8 cellular contexts compared by ENCODE assay signal in the genomic region with DNA sequence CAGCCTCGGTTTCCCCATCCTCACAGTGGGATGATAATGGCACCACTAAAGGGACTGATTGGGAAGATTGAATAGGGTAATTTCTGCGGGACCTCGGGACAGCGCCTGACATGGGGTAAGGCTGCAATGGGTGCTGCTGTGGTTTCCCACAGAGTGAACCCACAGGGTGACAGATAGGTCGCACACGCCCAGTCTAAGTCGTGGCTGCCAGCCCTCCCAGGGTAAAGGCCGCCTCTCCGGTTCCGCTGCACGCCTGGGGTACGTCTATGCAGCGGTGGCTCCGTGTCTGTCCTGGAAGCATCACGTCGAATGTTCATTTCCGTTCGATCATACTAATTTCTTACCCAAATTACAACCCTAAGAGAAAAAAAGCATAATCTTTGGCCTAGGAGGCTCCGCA. TPM values are rescaled to one million over a fixed set of nuclear protein-coding genes. Genes with fewer than 3 reads are reported as not detected.
A peak's percentile ranks its signal among the peaks of the same experiment; 100 is the strongest.
DNase-seq lines count a peak whose midpoint lies in the region; ATAC-seq and TF ChIP-seq lines count a peak whose summit lies in the region.

No MANE protein-coding gene starts in this region.

- no peaks in the 10 kb centered on the region for H3K36me3 Mint-ChIP-seq in activated T-cell treated with anti-CD3 and anti-CD28 coated beads, Interleukin-2, amount 50 U/mL, for 4 hours (ENCODE audit: insufficient read depth)

- peak overlapping the region; percentile 73 for H3K4me3 Mint-ChIP-seq in activated T-cell treated with anti-CD3 and anti-CD28 coated beads, Interleukin-2, amount 50 U/mL, for 4 hours
- H3K4me3 Mint-ChIP-seq in stimulated activated naive CD8-positive, alpha-beta T cell treated with anti-CD3 and anti-CD28 coated beads, Interleukin-15, amount 100 ng/mL, for 72 hours: peak overlapping the region; percentile 72 to 76

- H3K27ac Mint-ChIP-seq in stimulated activated naive CD8-positive, alpha-beta T cell treated with anti-CD3 and anti-CD28 coated beads, Interleukin-15, amount 100 ng/mL, for 72 hours: no peak overlapping the region

- peaks cover 44% of the 10 kb centered on the region for H3K27me3 Mint-ChIP-seq in activated T-cell treated with anti-CD3 and anti-CD28 coated beads, Interleukin-2, amount 50 U/mL, for 4 hours (ENCODE audit: low read depth)
- H3K27me3 Mint-ChIP-seq in stimulated activated naive CD8-positive, alpha-beta T cell treated with anti-CD3 and anti-CD28 coated beads, Interleukin-15, amount 100 ng/mL, for 72 hours: peaks cover 60% of the 10 kb centered on the region

- TF ChIP-seq CTCF in GM20000 (IDR thresholded peaks at IDR 0.05; ENCODE audit: extremely low read depth, missing control alignments): no peak

- H3K9me3 Mint-ChIP-seq in activated T-cell treated with anti-CD3 and anti-CD28 coated beads, Interleukin-2, amount 50 U/mL, for 4 hours: no peaks in the 10 kb centered on the region
- H3K9me3 Mint-ChIP-seq in stimulated activated naive CD8-positive, alpha-beta T cell treated with anti-CD3 and anti-CD28 coated beads, Interleukin-15, amount 100 ng/mL, for 72 hours: no peaks in the 10 kb centered on the region

- H3K9me3 ChIP-seq in iPS-18c (ENCODE audit: control insufficient read depth, insufficient read depth, low read length): no peaks in the 10 kb centered on the region

- peaks cover 36% of the 10 kb centered on the region for H3K4me1 Mint-ChIP-seq in activated T-cell treated with anti-CD3 and anti-CD28 coated beads, Interleukin-2, amount 50 U/mL, for 4 hours (ENCODE audit: low read depth)
- peaks cover 51% of the 10 kb centered on the region for H3K4me1 Mint-ChIP-seq in stimulated activated naive CD8-positive, alpha-beta T cell treated with anti-CD3 and anti-CD28 coated beads, Interleukin-15, amount 100 ng/mL, for 72 hours

- H3K4me3 ChIP-seq in iPS-18c (ENCODE audit: insufficient read depth, low read depth, low read length): peak overlapping the region; percentile 68

- ATAC-seq in activated T-cell treated with anti-CD3 and anti-CD28 coated beads, Interleukin-2, amount 50 U/mL, for 4 hours: peak; percentile 35 to 38
- peak; percentile 34 for ATAC-seq in stimulated activated naive CD8-positive, alpha-beta T cell treated with anti-CD3 and anti-CD28 coated beads, Interleukin-15, amount 100 ng/mL, for 72 hours
- ATAC-seq in GM21515 (IDR thresholded peaks at IDR 0.05; ENCODE audit: unreplicated experiment): no peak

- DNase-seq in NCI-H748 (lab: John Stamatoyannopoulos, UW; ENCODE audit: unreplicated experiment) (peak; percentile 58), NCI-H748 treated with DMSO at 0.1 percent for 48 hours (lab: John Stamatoyannopoulos, UW) (no peak), NCI-H1105 treated with DMSO at 0.1 percent for 48 hours (lab: John Stamatoyannopoulos, UW) (no peak), GM20000 (ENCODE audit: low spot score) (no peak)
- DNase-seq in activated T-cell treated with anti-CD3 and anti-CD28 coated beads, Interleukin-2, amount 50 U/mL, for 4 hours: peak; percentile 15
- DNase-seq in stimulated activated naive CD8-positive, alpha-beta T cell treated with anti-CD3 and anti-CD28 coated beads, Interleukin-15, amount 100 ng/mL, for 72 hours: no peak

RNA-seq across cellular contexts. Expression of a gene that starts 0.6 kb away (rescaled TPM):
- total RNA-seq in activated T-cell treated with anti-CD3 and anti-CD28 coated beads, Interleukin-2, amount 50 U/mL, for 4 hours: not detected

RNA-seq across cellular contexts. Expression of a gene that starts 4.0 kb away (rescaled TPM):
- 10 to 100 TPM; 24.9 to 27.7 (median 26.1) TPM for total RNA-seq in activated T-cell treated with anti-CD3 and anti-CD28 coated beads, Interleukin-2, amount 50 U/mL, for 4 hours

RNA-seq across cellular contexts. Expression of a gene that starts 55.9 kb away (rescaled TPM):
- total RNA-seq in activated T-cell treated with anti-CD3 and anti-CD28 coated beads, Interleukin-2, amount 50 U/mL, for 4 hours: 10 to 100 TPM; 31.9 to 34.0 (median 33.9) TPM

Comparison
In these comparisons a context has a peak if more than half of its experiments do, and no peak if none do; other contexts are left out.
1. DNase-seq: peak in NCI-H748 (single experiment) and activated T-cell treated with anti-CD3 and anti-CD28 coated beads, Interleukin-2, amount 50 U/mL, for 4 hours (single experiment); none in NCI-H748 treated with DMSO at 0.1 percent for 48 hours (single experiment), stimulated activated naive CD8-positive, alpha-beta T cell treated with anti-CD3 and anti-CD28 coated beads, Interleukin-15, amount 100 ng/mL, for 72 hours (0 of 2), NCI-H1105 treated with DMSO at 0.1 percent for 48 hours (single experiment) and GM20000 (single experiment).